ENCODE assay signal across 8 cellular contexts in genomic region chr1:162497723-162498441, GRCh38. TPM values are rescaled to one million over a fixed set of nuclear protein-coding genes. Genes with fewer than 3 reads are reported as not detected.
A peak's percentile ranks its signal among the peaks of the same experiment; 100 is the strongest.
DNase-seq lines count a peak whose midpoint lies in the region; ATAC-seq and TF ChIP-seq lines count a peak whose summit lies in the region.

Gene UHMK1, plus strand, starts transcription at chr1:162497818. Its CDS starts 183 bp downstream, at chr1:162498001.

- H3K4me3 Mint-ChIP-seq in activated naive CD8-positive, alpha-beta T cell treated with anti-CD3 and anti-CD28 coated beads, Interleukin-2, amount 10 ng/mL, durations not matched to agents 7 days and 5 days = peak within 1 kb of the TSS; percentile 94

- TF ChIP-seq POLR2A in ovary (IDR thresholded peaks at IDR 0.05) = peak; percentile 38

- H3K4me1 Mint-ChIP-seq in activated naive CD8-positive, alpha-beta T cell treated with anti-CD3 and anti-CD28 coated beads, Interleukin-2, amount 10 ng/mL, durations not matched to agents 7 days and 5 days = peaks cover 28% of the 10 kb centered on the region

- H3K27me3 ChIP-seq in ovary (no peaks in the 10 kb centered on the region), thymus (ENCODE audit: control insufficient read depth, insufficient read depth) (no peaks in the 10 kb centered on the region)

- H3K9me3 Mint-ChIP-seq in activated naive CD8-positive, alpha-beta T cell treated with anti-CD3 and anti-CD28 coated beads, Interleukin-2, amount 10 ng/mL, durations not matched to agents 7 days and 5 days = no peaks in the 10 kb centered on the region

- no peaks in the 10 kb centered on the region for H3K36me3 ChIP-seq in ovary
- peaks cover 15% of the 10 kb centered on the region for H3K36me3 ChIP-seq in thymus (ENCODE audit: control insufficient read depth, insufficient read depth)

- POLR2A ChIA-PET in activated naive CD8-positive, alpha-beta T cell treated with anti-CD3 and anti-CD28 coated beads, Interleukin-2, amount 10 ng/mL, durations not matched to agents 7 days and 5 days (lab: Charles Lee) = no interaction called here

- intact Hi-C loops in Right ventricle myocardium inferior (cut with DNase I) = loop anchor here (2.0 kb wide), 1 partner anchor 63 kb away; the partner anchor contains the start of gene UAP1
- intact Hi-C loops in ovary (cut with DNase I) = loop anchor here in 1 of 4 donors (10.0 kb wide), 1 partner anchor 67 kb away; the partner anchor contains the start of gene UAP1

- no peak for TF ChIP-seq CTCF in GM12875 (IDR thresholded peaks at IDR 0.05; ENCODE audit: borderline replicate concordance, insufficient read depth, low read depth, low read length)
- no peak for TF ChIP-seq CTCF in ovary (IDR thresholded peaks at IDR 0.05)

- 0 to 1% (median 1%) methylated on average over 59 to 61 of the region's 61 CpGs for WGBS in ovary, 3 donors
- under 1% methylated on average over 61 of the region's 61 CpGs for WGBS in thymus

- H3K27me3 Mint-ChIP-seq in activated naive CD8-positive, alpha-beta T cell treated with anti-CD3 and anti-CD28 coated beads, Interleukin-2, amount 10 ng/mL, durations not matched to agents 7 days and 5 days = peaks cover 2% of the 10 kb centered on the region

- ATAC-seq in HG02763 (IDR thresholded peaks at IDR 0.05; ENCODE audit: unreplicated experiment) = peak; percentile 95
- ATAC-seq in activated naive CD8-positive, alpha-beta T cell treated with anti-CD3 and anti-CD28 coated beads, Interleukin-2, amount 10 ng/mL, durations not matched to agents 7 days and 5 days (ENCODE audit: low read depth) = peak; percentile 97
- ATAC-seq in Right ventricle myocardium inferior = peak; percentile 99

- DNase-seq in NCI-H1417 (lab: John Stamatoyannopoulos, UW) (peak; percentile 94 to 97 (median 97)), SW 1271 (lab: John Stamatoyannopoulos, UW) (peak; percentile 51 to 78), Right ventricle myocardium inferior (ENCODE audit: missing footprints) (peak; percentile 95), ovary (peak; percentile 85 to 91 (median 87))
- peak; percentile 85 for DNase-seq in activated naive CD8-positive, alpha-beta T cell treated with anti-CD3 and anti-CD28 coated beads, Interleukin-2, amount 10 ng/mL, durations not matched to agents 7 days and 5 days

- H3K4me3 ChIP-seq in GM12875 (ENCODE audit: low read depth, low read length) = peak within 1 kb of the TSS; percentile 93
- peak within 1 kb of the TSS; percentile 78 for H3K4me3 ChIP-seq in ovary
- peak within 1 kb of the TSS; percentile 82 for H3K4me3 ChIP-seq in thymus (ENCODE audit: low read length)

- H3K27ac ChIP-seq in ovary (peak within 1 kb of the TSS; percentile 84 to 88), thymus (ENCODE audit: low read depth) (peak within 1 kb of the TSS; percentile 97)

- H3K36me3 Mint-ChIP-seq in activated naive CD8-positive, alpha-beta T cell treated with anti-CD3 and anti-CD28 coated beads, Interleukin-2, amount 10 ng/mL, durations not matched to agents 7 days and 5 days = peaks cover 10% of the 10 kb centered on the region

- H3K27ac Mint-ChIP-seq in activated naive CD8-positive, alpha-beta T cell treated with anti-CD3 and anti-CD28 coated beads, Interleukin-2, amount 10 ng/mL, durations not matched to agents 7 days and 5 days = peak within 1 kb of the TSS; percentile 92

- TF ChIP-seq EP300 in ovary (IDR thresholded peaks at IDR 0.05) = no peak

- H3K9me3 ChIP-seq in ovary (no peaks in the 10 kb centered on the region), thymus (ENCODE audit: control insufficient read depth) (no peaks in the 10 kb centered on the region)

- H3K4me1 ChIP-seq in ovary (ENCODE audit: insufficient read depth) (peaks cover 6% of the 10 kb centered on the region), thymus (ENCODE audit: control insufficient read depth, insufficient read depth, low read length) (peaks cover 9% of the 10 kb centered on the region)

RNA-seq across cellular contexts. Expression of gene UHMK1, which starts in this region (rescaled TPM):
- 10 to 100 TPM; 60.2 to 62.6 TPM for total RNA-seq in activated naive CD8-positive, alpha-beta T cell treated with anti-CD3 and anti-CD28 coated beads, Interleukin-2, amount 10 ng/mL, durations not matched to agents 7 days and 5 days
- total RNA-seq in Right ventricle myocardium inferior (21.6 TPM), ovary (10 to 100 TPM; 21.2 to 36.8 (median 24.7) TPM)
- polyA plus RNA-seq in ovary (10 to 100 TPM in 1 of 2 donors, 1 to 10 TPM in 1; 8.2 to 20.1 TPM), thymus (26.8 TPM)

Comparison
In these comparisons a context has a peak if more than half of its experiments do, and no peak if none do; other contexts are left out.
1. Peak in every context shown above with its lines: DNase-seq, ATAC-seq, H3K4me3 ChIP-seq and H3K27ac ChIP-seq.